ENCODE assay signal across 12 cellular contexts in genomic region chr9:98978231-98978681, GRCh38. TPM values are rescaled to one million over a fixed set of nuclear protein-coding genes. Genes with fewer than 3 reads are reported as not detected.
DNase-seq lines count a peak whose midpoint lies in the region; ATAC-seq, FAIRE-seq and TF ChIP-seq lines count a peak whose summit lies in the region.
"Had no signal": no experiment of that assay in that cellular context is flagged by ENCODE, and none has a peak within 500 bp of the region (broad histone marks: within the 10 kb centered on the region; RNA-seq: fewer than 3 reads in every experiment).

No MANE protein-coding gene starts in this region.

- H3K9me3 Mint-ChIP-seq in activated naive CD4-positive, alpha-beta T cell treated with anti-CD3 and anti-CD28 coated beads for 36 hours, result no peaks in the 10 kb centered on the region

- intact Hi-C loops in testis (cut with DNase I; ENCODE audit: low total_unique reads), result loop anchor here (5.0 kb wide), 1 partner anchor 111 kb away; no protein-coding TSS in a partner anchor
- intact Hi-C loops in HepG2 (cut with micrococcal nuclease; ENCODE audit: unreplicated experiment), result no loop called here
- intact Hi-C loops in activated naive CD4-positive, alpha-beta T cell treated with anti-CD3 and anti-CD28 coated beads for 36 hours (cut with micrococcal nuclease), result no loop called here

- H3K27me3 Mint-ChIP-seq in activated naive CD4-positive, alpha-beta T cell treated with anti-CD3 and anti-CD28 coated beads for 36 hours (ENCODE audit: low read depth), result peaks cover 5% of the 10 kb centered on the region

- BruUV-seq in HepG2 (replicated peaks; lab: Mats Ljungman, UMichigan), result no TSS peak

- H2AFZ ChIP-seq in HepG2 (ENCODE audit: low read length), result no peak overlapping the region

- H3K4me1 Mint-ChIP-seq in activated naive CD4-positive, alpha-beta T cell treated with anti-CD3 and anti-CD28 coated beads for 36 hours (ENCODE audit: low read depth), result no peaks in the 10 kb centered on the region

- TF ChIP-seq POLR2A in testis (IDR thresholded peaks at IDR 0.05), result no peak
- no peak for TF ChIP-seq POLR2A in HepG2 (IDR thresholded peaks at IDR 0.05; ENCODE audit: insufficient read depth in 1 of 2, low read depth in 2 of 2, low read length in 2 of 2)

- H3K4me3 ChIP-seq in mesodermal cell (ENCODE audit: extremely low read depth, insufficient read depth, low read length, poor library complexity, severe bottlenecking) (no peak overlapping the region), testis (no peak overlapping the region), HepG2 (replicated peaks in 1 of 3; ENCODE audit: insufficient read depth in 1 of 3, low read depth in 2 of 3, low read length in 3 of 3) (no peak overlapping the region)

- no peak for FAIRE-seq in HepG2 (lab: Jason Lieb, UNC)
- FAIRE-seq: HTR-8/SVneo had no signal

- H4K20me1 ChIP-seq in HepG2 (ENCODE audit: insufficient read depth, low read length), result no peaks in the 10 kb centered on the region

- no peak for ATAC-seq in HepG2
- ATAC-seq: esophagus mucosa had no signal

- no peak overlapping the region for H3K4me3 Mint-ChIP-seq in activated naive CD4-positive, alpha-beta T cell treated with anti-CD3 and anti-CD28 coated beads for 36 hours

- H3K9ac ChIP-seq in HepG2 (ENCODE audit: insufficient read depth, low read depth, low read length), result no peak overlapping the region

- DNase-seq in NCI-H1694 (lab: John Stamatoyannopoulos, UW) (peak; percentile 43), cerebellum (ENCODE audit: low spot score) (peak; percentile 55), testis (no peak), NK-92 (lab: John Stamatoyannopoulos, UW; ENCODE audit: unreplicated experiment) (no peak), HepG2 (ENCODE audit: low spot score) (no peak)
- no peak for DNase-seq in stimulated activated CD4-positive, alpha-beta T cell treated with anti-CD3 and anti-CD28 coated beads, Interleukin-4, amount 100 ng/mL, for 1 hour
- DNase-seq in activated naive CD4-positive, alpha-beta T cell treated with anti-CD3 and anti-CD28 coated beads for 36 hours, result no peak
- DNase-seq: NCI-H774, T1000 had no signal

- H3K79me2 ChIP-seq in HepG2 (ENCODE audit: insufficient read depth, low read length), result no peaks in the 10 kb centered on the region

- TF ChIP-seq CTCF in testis (IDR thresholded peaks at IDR 0.05) (no peak), HepG2 (CRISPR knock-in tag; IDR thresholded peaks at IDR 0.05) (no peak)

- TF ChIP-seq RAD21 in HepG2 (CRISPR knock-in tag; IDR thresholded peaks at IDR 0.05), result no peak

- no peaks in the 10 kb centered on the region for H3K36me3 Mint-ChIP-seq in activated naive CD4-positive, alpha-beta T cell treated with anti-CD3 and anti-CD28 coated beads for 36 hours (ENCODE audit: low read depth)

- CTCF ChIA-PET in HepG2 (lab: Yijun Ruan, JAX; ENCODE audit: low intra/inter-chr PET ratio, low total read pairs), result no interaction called here
- CTCF ChIA-PET in activated naive CD4-positive, alpha-beta T cell treated with anti-CD3 and anti-CD28 coated beads for 36 hours (lab: Charles Lee), result interaction anchor here (0.9 to 1.9 kb wide), 5 partner anchors 10 to 163 kb away, joined by 3 to 7 read pairs (median 3); no protein-coding TSS in a partner anchor

- no peak for TF ChIP-seq EP300 in HepG2 (IDR thresholded peaks at IDR 0.05; ENCODE audit: low read depth in 2 of 2, low read length in 2 of 2)
- no peak for TF ChIP-seq EP300 in HepG2 (CRISPR knock-in tag; IDR thresholded peaks at IDR 0.05; ENCODE audit: borderline replicate concordance)

- H3K27ac ChIP-seq in mesodermal cell (ENCODE audit: low read depth, low read length, severe bottlenecking), result peak overlapping the region; percentile 67
- peak overlapping the region; percentile 13 to 32 for H3K27ac ChIP-seq in testis
- no peak overlapping the region for H3K27ac ChIP-seq in HepG2 (ENCODE audit: extremely low read length, insufficient read depth, low read length)

- in situ Hi-C loops in HepG2 (cut with HindIII; ENCODE audit: extremely low pct_ligation_motif_present, low pct_unique_long_range_greater_than_20kb), result loop anchor here (10.0 kb wide), 1 partner anchor 167 kb away; no protein-coding TSS in a partner anchor

- no peaks in the 10 kb centered on the region for H3K27me3 ChIP-seq in testis
- peaks cover 3 to 35% of the 10 kb centered on the region in 2 experiments; a peak in 3 of 5 replicates for H3K27me3 ChIP-seq in HepG2 (ENCODE audit: control insufficient read depth in 1 of 2, insufficient read depth in 2 of 2, low read length in 2 of 2)

- 14 to 29% methylated on average over 1 to 3 of the region's 5 CpGs for WGBS in mesodermal cell (ENCODE audit: insufficient coverage in 2 of 2), 2 experiments
- WGBS in testis, 2 donors, result 40 to 47% methylated on average over 5 of the region's 5 CpGs
- under 1% methylated on average over 4 of the region's 5 CpGs for WGBS in HepG2 (ENCODE audit: low lambda C conversion rate)

- no peaks in the 10 kb centered on the region for H3K36me3 ChIP-seq in mesodermal cell (ENCODE audit: control insufficient read depth, insufficient read depth, low read length)
- no peaks in the 10 kb centered on the region for H3K36me3 ChIP-seq in testis (ENCODE audit: low read depth, missing control alignments)
- H3K36me3 ChIP-seq in HepG2 (replicated peaks in 1 of 2; ENCODE audit: control insufficient read depth in 1 of 2, insufficient read depth in 2 of 2, low read length in 2 of 2), result no peaks in the 10 kb centered on the region

- H3K9me3 ChIP-seq in mesodermal cell (ENCODE audit: control insufficient read depth, low read length), result no peaks in the 10 kb centered on the region
- H3K9me3 ChIP-seq in testis, result no peaks in the 10 kb centered on the region
- no peaks in the 10 kb centered on the region for H3K9me3 ChIP-seq in HepG2 (ENCODE audit: low read length)

- H3K27ac Mint-ChIP-seq in activated naive CD4-positive, alpha-beta T cell treated with anti-CD3 and anti-CD28 coated beads for 36 hours, result no peak overlapping the region

- H3K4me1 ChIP-seq in mesodermal cell (ENCODE audit: control insufficient read depth, insufficient read depth, low read length, poor library complexity, severe bottlenecking) (peaks cover 14% of the 10 kb centered on the region), testis (peaks cover 51% of the 10 kb centered on the region), HepG2 (ENCODE audit: insufficient read depth, low read length) (peaks cover 6% of the 10 kb centered on the region)

- POLR2A ChIA-PET in HepG2 (lab: Yijun Ruan, JAX), result no interaction called here

- H3K4me2 ChIP-seq in HepG2 (ENCODE audit: low read depth, low read length), result no peak overlapping the region

TF ChIP-seq in HepG2, 621 proteins besides CTCF, POLR2A, EP300 and RAD21:
- no peak for TF ChIP-seq ZBTB7A (CRISPR knock-in tag; IDR thresholded peaks at IDR 0.05)
- no peak for TF ChIP-seq ZNF530 (CRISPR knock-in tag; IDR thresholded peaks at IDR 0.05; ENCODE audit: low read depth)
- no peak for TF ChIP-seq RORA (CRISPR knock-in tag; IDR thresholded peaks at IDR 0.05)
- TF ChIP-seq ZSCAN31 (CRISPR knock-in tag; IDR thresholded peaks at IDR 0.05; ENCODE audit: low read depth), result no peak
- TF ChIP-seq AGO2 (optimal IDR thresholded peaks at IDR 0.05; ENCODE audit: low read depth, low read length), result no peak
- TF ChIP-seq IRF2 (CRISPR knock-in tag; IDR thresholded peaks at IDR 0.05), result no peak
- TF ChIP-seq PAF1 (CRISPR knock-in tag; IDR thresholded peaks at IDR 0.05), result no peak
- TF ChIP-seq NCOA2 (CRISPR knock-in tag; IDR thresholded peaks at IDR 0.05), result no peak

RNA-seq across cellular contexts. Expression of gene COL15A1, which starts 34.5 kb away (rescaled TPM):
- total RNA-seq in cerebellum (23.2 TPM), testis (10 to 100 TPM; 37.2 to 55.5 TPM), HepG2 (2016; rRNA removed; fragmentation: Illumina TruSeq; extraction: Trizol) (not detected in 2 replicates)
- polyA plus RNA-seq in mesodermal cell (2013, experiment 1 of 2), result 21.2 TPM
- polyA plus RNA-seq in mesodermal cell (2013, experiment 2 of 2), result 15.8 TPM
- polyA plus RNA-seq in testis (ENCODE audit: insufficient read depth, low read depth, low replicate concordance) (49.4 TPM), HepG2 (2011; rRNA removed) (not detected in 2 replicates)
- not detected in 2 replicates for total RNA-seq in HepG2 (2016; cell fraction: cytosol; rRNA removed; fragmentation: Illumina TruSeq; extraction: Trizol; ENCODE audit: low read depth)
- not detected in 2 replicates for total RNA-seq in HepG2 (2016; cell fraction: insoluble cytoplasmic fraction; rRNA removed; fragmentation: Illumina TruSeq; extraction: Trizol)
- total RNA-seq in HepG2 (2016; cell fraction: membrane; rRNA removed; fragmentation: Illumina TruSeq; extraction: Trizol), result not detected in 2 replicates
- total RNA-seq in HepG2 (2016; cell fraction: nucleus; rRNA removed; fragmentation: Illumina TruSeq; extraction: Trizol), result not detected in 2 replicates
- not detected in 2 replicates for polyA plus RNA-seq in HepG2 (2011; cell fraction: cytosol; rRNA removed)
- polyA plus RNA-seq in HepG2 (2011; cell fraction: nucleus; rRNA removed), result not detected in 2 replicates
- polyA plus RNA-seq in HepG2 (2012), result not detected in 2 replicates
- not detected in 2 replicates for polyA plus RNA-seq in HepG2 (2016; cell fraction: cytosol; fragmentation: Illumina TruSeq; extraction: Trizol; ENCODE audit: low read depth)
- polyA plus RNA-seq in HepG2 (2016; cell fraction: insoluble cytoplasmic fraction; fragmentation: Illumina TruSeq; extraction: Trizol; ENCODE audit: low read depth), result not detected in 2 replicates
- not detected in 2 replicates for polyA plus RNA-seq in HepG2 (2016; cell fraction: membrane; fragmentation: Illumina TruSeq; extraction: Trizol; ENCODE audit: low read depth)
- not detected in 2 replicates for polyA plus RNA-seq in HepG2 (2016; cell fraction: nucleus; fragmentation: Illumina TruSeq; extraction: Trizol; ENCODE audit: insufficient read depth, low read depth)
- polyA minus RNA-seq in HepG2 (2011; rRNA and poly(A)+ RNA removed; ENCODE audit: low replicate concordance), result 2.3 TPM in 1 of 2 replicates, not detected in the other
- polyA minus RNA-seq in HepG2 (2011; cell fraction: cytosol; rRNA and poly(A)+ RNA removed), result not detected in 2 replicates
- polyA minus RNA-seq in HepG2 (2011; cell fraction: nucleus; rRNA and poly(A)+ RNA removed), result not detected in 2 replicates
- total RNA-seq in activated naive CD4-positive, alpha-beta T cell treated with anti-CD3 and anti-CD28 coated beads for 36 hours, result under 1 TPM; 0.02 to 0.05 TPM

Comparison
In these comparisons a context has a peak if more than half of its experiments do, and no peak if none do; other contexts are left out.
1. DNase-seq: peak in NCI-H1694 (single experiment) and cerebellum (single experiment); none in testis (single experiment), NK-92 (single experiment), HepG2 (single experiment), stimulated activated CD4-positive, alpha-beta T cell treated with anti-CD3 and anti-CD28 coated beads, Interleukin-4, amount 100 ng/mL, for 1 hour (single experiment) and activated naive CD4-positive, alpha-beta T cell treated with anti-CD3 and anti-CD28 coated beads for 36 hours (single experiment).
2. RNA of gene COL15A1, which starts 34.5 kb away (total RNA-seq): 37.2 to 55.5 TPM in testis and 23.2 TPM in cerebellum (single experiment); 0.02 to 0.05 TPM in activated naive CD4-positive, alpha-beta T cell treated with anti-CD3 and anti-CD28 coated beads for 36 hours and not detected in HepG2; every median in the first group is over 10 times any median in the second.